Comparison of ENCODE assay signal across 1 cellular context in genomic region chr7:138065827-138066226, GRCh38.
A peak's percentile ranks its signal among the peaks of the same experiment; 100 is the strongest.
TF ChIP-seq lines count a peak whose summit lies in the region.

No MANE protein-coding gene starts in this region.

TF ChIP-seq in HepG2, 621 proteins besides CTCF, POLR2A, EP300 and RAD21 (continued from another document and continues in another):
- TF ChIP-seq, protein P1, sequence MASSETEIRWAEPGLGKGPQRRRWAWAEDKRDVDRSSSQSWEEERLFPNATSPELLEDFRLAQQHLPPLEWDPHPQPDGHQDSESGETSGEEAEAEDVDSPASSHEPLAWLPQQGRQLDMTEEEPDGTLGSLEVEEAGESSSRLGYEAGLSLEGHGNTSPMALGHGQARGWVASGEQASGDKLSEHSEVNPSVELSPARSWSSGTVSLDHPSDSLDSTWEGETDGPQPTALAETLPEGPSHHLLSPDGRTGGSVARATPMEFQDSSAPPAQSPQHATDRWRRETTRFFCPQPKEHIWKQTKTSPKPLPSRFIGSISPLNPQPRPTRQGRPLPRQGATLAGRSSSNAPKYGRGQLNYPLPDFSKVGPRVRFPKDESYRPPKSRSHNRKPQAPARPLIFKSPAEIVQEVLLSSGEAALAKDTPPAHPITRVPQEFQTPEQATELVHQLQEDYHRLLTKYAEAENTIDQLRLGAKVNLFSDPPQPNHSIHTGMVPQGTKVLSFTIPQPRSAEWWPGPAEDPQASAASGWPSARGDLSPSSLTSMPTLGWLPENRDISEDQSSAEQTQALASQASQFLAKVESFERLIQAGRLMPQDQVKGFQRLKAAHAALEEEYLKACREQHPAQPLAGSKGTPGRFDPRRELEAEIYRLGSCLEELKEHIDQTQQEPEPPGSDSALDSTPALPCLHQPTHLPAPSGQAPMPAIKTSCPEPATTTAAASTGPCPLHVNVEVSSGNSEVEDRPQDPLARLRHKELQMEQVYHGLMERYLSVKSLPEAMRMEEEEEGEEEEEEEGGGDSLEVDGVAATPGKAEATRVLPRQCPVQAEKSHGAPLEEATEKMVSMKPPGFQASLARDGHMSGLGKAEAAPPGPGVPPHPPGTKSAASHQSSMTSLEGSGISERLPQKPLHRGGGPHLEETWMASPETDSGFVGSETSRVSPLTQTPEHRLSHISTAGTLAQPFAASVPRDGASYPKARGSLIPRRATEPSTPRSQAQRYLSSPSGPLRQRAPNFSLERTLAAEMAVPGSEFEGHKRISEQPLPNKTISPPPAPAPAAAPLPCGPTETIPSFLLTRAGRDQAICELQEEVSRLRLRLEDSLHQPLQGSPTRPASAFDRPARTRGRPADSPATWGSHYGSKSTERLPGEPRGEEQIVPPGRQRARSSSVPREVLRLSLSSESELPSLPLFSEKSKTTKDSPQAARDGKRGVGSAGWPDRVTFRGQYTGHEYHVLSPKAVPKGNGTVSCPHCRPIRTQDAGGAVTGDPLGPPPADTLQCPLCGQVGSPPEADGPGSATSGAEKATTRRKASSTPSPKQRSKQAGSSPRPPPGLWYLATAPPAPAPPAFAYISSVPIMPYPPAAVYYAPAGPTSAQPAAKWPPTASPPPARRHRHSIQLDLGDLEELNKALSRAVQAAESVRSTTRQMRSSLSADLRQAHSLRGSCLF (CRISPR knock-in tag; IDR thresholded peaks at IDR 0.05; ENCODE audit: borderline replicate concordance), result no peak
- TF ChIP-seq, protein P2, sequence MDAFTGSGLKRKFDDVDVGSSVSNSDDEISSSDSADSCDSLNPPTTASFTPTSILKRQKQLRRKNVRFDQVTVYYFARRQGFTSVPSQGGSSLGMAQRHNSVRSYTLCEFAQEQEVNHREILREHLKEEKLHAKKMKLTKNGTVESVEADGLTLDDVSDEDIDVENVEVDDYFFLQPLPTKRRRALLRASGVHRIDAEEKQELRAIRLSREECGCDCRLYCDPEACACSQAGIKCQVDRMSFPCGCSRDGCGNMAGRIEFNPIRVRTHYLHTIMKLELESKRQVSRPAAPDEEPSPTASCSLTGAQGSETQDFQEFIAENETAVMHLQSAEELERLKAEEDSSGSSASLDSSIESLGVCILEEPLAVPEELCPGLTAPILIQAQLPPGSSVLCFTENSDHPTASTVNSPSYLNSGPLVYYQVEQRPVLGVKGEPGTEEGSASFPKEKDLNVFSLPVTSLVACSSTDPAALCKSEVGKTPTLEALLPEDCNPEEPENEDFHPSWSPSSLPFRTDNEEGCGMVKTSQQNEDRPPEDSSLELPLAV (CRISPR knock-in tag; conservative IDR thresholded peaks at IDR 0.05; ENCODE audit: low read depth), result no peak
- TF ChIP-seq ZNF83 (CRISPR knock-in tag; IDR thresholded peaks at IDR 0.05; ENCODE audit: borderline replicate concordance) (no peak), EED (CRISPR knock-in tag; IDR thresholded peaks at IDR 0.05) (no peak), TP53 (CRISPR knock-in tag; conservative IDR thresholded peaks at IDR 0.05) (no peak), ZFP90 (CRISPR knock-in tag; IDR thresholded peaks at IDR 0.05; ENCODE audit: borderline replicate concordance) (no peak), MAZ (IDR thresholded peaks at IDR 0.05; ENCODE audit: borderline replicate concordance, low read depth, low read length) (no peak), MAZ (CRISPR knock-in tag; IDR thresholded peaks at IDR 0.05; ENCODE audit: low read depth) (no peak), ZSCAN12 (CRISPR knock-in tag; IDR thresholded peaks at IDR 0.05) (no peak), TCF7 (IDR thresholded peaks at IDR 0.05; ENCODE audit: low read depth) (peak; percentile 53; the same call in 1 of the 2 replicates), BCL6 (CRISPR knock-in tag; IDR thresholded peaks at IDR 0.05) (peak; percentile 63), PRMT3 (CRISPR knock-in tag; IDR thresholded peaks at IDR 0.05; ENCODE audit: borderline replicate concordance, low read depth) (no peak), BRD4 (CRISPR knock-in tag; IDR thresholded peaks at IDR 0.05) (no peak), PRDM4 (CRISPR knock-in tag; IDR thresholded peaks at IDR 0.05; ENCODE audit: borderline replicate concordance) (no peak), NKX3-1 (CRISPR knock-in tag; IDR thresholded peaks at IDR 0.05) (0 out of 2 replicates have a peak, but pooled peaks have one; percentile 54), ARID2 (CRISPR knock-in tag; IDR thresholded peaks at IDR 0.05; ENCODE audit: borderline replicate concordance) (no peak), CEBPB (IDR thresholded peaks at IDR 0.05; ENCODE audit: borderline replicate concordance, low read depth, low read length) (no peak), NR2F6 (IDR thresholded peaks at IDR 0.05) (peak; percentile 94), NR2F6 (CRISPR knock-in tag; IDR thresholded peaks at IDR 0.05) (peak; percentile 64), HNRNPH1 (optimal IDR thresholded peaks at IDR 0.05; ENCODE audit: low read depth, low read length) (no peak), SOX13 (IDR thresholded peaks at IDR 0.05) (no peak), SOX13 (CRISPR knock-in tag; conservative IDR thresholded peaks at IDR 0.05 in 1 of 2, IDR thresholded peaks at IDR 0.05 in 1 of 2) (peak in 1 of 2 experiments; percentile 83; a peak in 2 of 4 replicates), REPIN1 (CRISPR knock-in tag; IDR thresholded peaks at IDR 0.05; ENCODE audit: borderline replicate concordance, low read depth) (0 out of 2 replicates have a peak, but pooled peaks have one; percentile 50), ZFP36L1 (CRISPR knock-in tag; IDR thresholded peaks at IDR 0.05) (no peak), NBN (conservative IDR thresholded peaks at IDR 0.05) (no peak), MTF2 (CRISPR knock-in tag; IDR thresholded peaks at IDR 0.05; ENCODE audit: borderline replicate concordance) (no peak), GPN1 (CRISPR knock-in tag; IDR thresholded peaks at IDR 0.05; ENCODE audit: borderline replicate concordance) (no peak), ZNF256 (CRISPR knock-in tag; conservative IDR thresholded peaks at IDR 0.05) (no peak), ZNF737 (CRISPR knock-in tag; IDR thresholded peaks at IDR 0.05; ENCODE audit: borderline replicate concordance) (no peak), ZNF530 (CRISPR knock-in tag; IDR thresholded peaks at IDR 0.05; ENCODE audit: low read depth) (no peak), TARDBP (CRISPR knock-in tag; IDR thresholded peaks at IDR 0.05) (no peak), BRCA1 (CRISPR knock-in tag; IDR thresholded peaks at IDR 0.05) (no peak), SMAD3 (CRISPR knock-in tag; IDR thresholded peaks at IDR 0.05) (0 out of 2 replicates have a peak, but pooled peaks have one; percentile 27), GATAD2A (CRISPR knock-in tag; IDR thresholded peaks at IDR 0.05) (peak; percentile 81), ZNF562 (CRISPR knock-in tag; IDR thresholded peaks at IDR 0.05; ENCODE audit: borderline replicate concordance) (no peak), XBP1 (CRISPR knock-in tag; IDR thresholded peaks at IDR 0.05) (no peak), MATR3 (CRISPR knock-in tag; IDR thresholded peaks at IDR 0.05) (no peak), SUZ12 (IDR thresholded peaks at IDR 0.05; ENCODE audit: low read depth, low read length) (no peak), NCOA2 (CRISPR knock-in tag; IDR thresholded peaks at IDR 0.05) (peak; percentile 86), ZNF441 (CRISPR knock-in tag; IDR thresholded peaks at IDR 0.05; ENCODE audit: borderline replicate concordance) (no peak), SNAPC5 (CRISPR knock-in tag; IDR thresholded peaks at IDR 0.05; ENCODE audit: borderline replicate concordance) (no peak), ZNF354B (CRISPR knock-in tag; IDR thresholded peaks at IDR 0.05) (no peak), JUND (CRISPR knock-in tag; IDR thresholded peaks at IDR 0.05) (no peak), MIXL1 (CRISPR knock-in tag; IDR thresholded peaks at IDR 0.05) (peak; percentile 57), NFIC (IDR thresholded peaks at IDR 0.05; ENCODE audit: low read length) (peak; percentile 56; the same call in 1 of the 2 replicates), ZMAT5 (CRISPR knock-in tag; IDR thresholded peaks at IDR 0.05; ENCODE audit: borderline replicate concordance, low read depth) (no peak), RBAK (CRISPR knock-in tag; IDR thresholded peaks at IDR 0.05) (no peak)
- TF ChIP-seq, protein P3, sequence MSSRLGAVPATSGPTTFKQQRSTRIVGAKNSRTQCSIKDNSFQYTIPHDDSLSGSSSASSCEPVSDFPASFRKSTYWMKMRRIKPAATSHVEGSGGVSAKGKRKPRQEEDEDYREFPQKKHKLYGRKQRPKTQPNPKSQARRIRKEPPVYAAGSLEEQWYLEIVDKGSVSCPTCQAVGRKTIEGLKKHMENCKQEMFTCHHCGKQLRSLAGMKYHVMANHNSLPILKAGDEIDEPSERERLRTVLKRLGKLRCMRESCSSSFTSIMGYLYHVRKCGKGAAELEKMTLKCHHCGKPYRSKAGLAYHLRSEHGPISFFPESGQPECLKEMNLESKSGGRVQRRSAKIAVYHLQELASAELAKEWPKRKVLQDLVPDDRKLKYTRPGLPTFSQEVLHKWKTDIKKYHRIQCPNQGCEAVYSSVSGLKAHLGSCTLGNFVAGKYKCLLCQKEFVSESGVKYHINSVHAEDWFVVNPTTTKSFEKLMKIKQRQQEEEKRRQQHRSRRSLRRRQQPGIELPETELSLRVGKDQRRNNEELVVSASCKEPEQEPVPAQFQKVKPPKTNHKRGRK (CRISPR knock-in tag; IDR thresholded peaks at IDR 0.05), result no peak
- TF ChIP-seq, protein P4, sequence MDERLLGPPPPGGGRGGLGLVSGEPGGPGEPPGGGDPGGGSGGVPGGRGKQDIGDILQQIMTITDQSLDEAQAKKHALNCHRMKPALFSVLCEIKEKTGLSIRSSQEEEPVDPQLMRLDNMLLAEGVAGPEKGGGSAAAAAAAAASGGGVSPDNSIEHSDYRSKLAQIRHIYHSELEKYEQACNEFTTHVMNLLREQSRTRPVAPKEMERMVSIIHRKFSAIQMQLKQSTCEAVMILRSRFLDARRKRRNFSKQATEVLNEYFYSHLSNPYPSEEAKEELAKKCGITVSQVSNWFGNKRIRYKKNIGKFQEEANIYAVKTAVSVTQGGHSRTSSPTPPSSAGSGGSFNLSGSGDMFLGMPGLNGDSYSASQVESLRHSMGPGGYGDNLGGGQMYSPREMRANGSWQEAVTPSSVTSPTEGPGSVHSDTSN (CRISPR knock-in tag; IDR thresholded peaks at IDR 0.05), result no peak
- TF ChIP-seq, protein P5, sequence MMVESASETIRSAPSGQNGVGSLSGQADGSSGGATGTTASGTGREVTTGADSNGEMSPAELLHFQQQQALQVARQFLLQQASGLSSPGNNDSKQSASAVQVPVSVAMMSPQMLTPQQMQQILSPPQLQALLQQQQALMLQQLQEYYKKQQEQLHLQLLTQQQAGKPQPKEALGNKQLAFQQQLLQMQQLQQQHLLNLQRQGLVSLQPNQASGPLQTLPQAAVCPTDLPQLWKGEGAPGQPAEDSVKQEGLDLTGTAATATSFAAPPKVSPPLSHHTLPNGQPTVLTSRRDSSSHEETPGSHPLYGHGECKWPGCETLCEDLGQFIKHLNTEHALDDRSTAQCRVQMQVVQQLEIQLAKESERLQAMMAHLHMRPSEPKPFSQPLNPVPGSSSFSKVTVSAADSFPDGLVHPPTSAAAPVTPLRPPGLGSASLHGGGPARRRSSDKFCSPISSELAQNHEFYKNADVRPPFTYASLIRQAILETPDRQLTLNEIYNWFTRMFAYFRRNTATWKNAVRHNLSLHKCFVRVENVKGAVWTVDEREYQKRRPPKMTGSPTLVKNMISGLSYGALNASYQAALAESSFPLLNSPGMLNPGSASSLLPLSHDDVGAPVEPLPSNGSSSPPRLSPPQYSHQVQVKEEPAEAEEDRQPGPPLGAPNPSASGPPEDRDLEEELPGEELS (CRISPR knock-in tag; IDR thresholded peaks at IDR 0.05), result peak; percentile 74
- TF ChIP-seq, protein P6, sequence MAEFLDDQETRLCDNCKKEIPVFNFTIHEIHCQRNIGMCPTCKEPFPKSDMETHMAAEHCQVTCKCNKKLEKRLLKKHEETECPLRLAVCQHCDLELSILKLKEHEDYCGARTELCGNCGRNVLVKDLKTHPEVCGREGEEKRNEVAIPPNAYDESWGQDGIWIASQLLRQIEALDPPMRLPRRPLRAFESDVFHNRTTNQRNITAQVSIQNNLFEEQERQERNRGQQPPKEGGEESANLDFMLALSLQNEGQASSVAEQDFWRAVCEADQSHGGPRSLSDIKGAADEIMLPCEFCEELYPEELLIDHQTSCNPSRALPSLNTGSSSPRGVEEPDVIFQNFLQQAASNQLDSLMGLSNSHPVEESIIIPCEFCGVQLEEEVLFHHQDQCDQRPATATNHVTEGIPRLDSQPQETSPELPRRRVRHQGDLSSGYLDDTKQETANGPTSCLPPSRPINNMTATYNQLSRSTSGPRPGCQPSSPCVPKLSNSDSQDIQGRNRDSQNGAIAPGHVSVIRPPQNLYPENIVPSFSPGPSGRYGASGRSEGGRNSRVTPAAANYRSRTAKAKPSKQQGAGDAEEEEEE (CRISPR knock-in tag; IDR thresholded peaks at IDR 0.05; ENCODE audit: borderline replicate concordance), result no peak
- TF ChIP-seq, protein P7, sequence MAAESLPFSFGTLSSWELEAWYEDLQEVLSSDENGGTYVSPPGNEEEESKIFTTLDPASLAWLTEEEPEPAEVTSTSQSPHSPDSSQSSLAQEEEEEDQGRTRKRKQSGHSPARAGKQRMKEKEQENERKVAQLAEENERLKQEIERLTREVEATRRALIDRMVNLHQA (CRISPR knock-in tag; IDR thresholded peaks at IDR 0.05), result no peak
